ENCODE assay signal across 8 cellular contexts in the genomic region with DNA sequence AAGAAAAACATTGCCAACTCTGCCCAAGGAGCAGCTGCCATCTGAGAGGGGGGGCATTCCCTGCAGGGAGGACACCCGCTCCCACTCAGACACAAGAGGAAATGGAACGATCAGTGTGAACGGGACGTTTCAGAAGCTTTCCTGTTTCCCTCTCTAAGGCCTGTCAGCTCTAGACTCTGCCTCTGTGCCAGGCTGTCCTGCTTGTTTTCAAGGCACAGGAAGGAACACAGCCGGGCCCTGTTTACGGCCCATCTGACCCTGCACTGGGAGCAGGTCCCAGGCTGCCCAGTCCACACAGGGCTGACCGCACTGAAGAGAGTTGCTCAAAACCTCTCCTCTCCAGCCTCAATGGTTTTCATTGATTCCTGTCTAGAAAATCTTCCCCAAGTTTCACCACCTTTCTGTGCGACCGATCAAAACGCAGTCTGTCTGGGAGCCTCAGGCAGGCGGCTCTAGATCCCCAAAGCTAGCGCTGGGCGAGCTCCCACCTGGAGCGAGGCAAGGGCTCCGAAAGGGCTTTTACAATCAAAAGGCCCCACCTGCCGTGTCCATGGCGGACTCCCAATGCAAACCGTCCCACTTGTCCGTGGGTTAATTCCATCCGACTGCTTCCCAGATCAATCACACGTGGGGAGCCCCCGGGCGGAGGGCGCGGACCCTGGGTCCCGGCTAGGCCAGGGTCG. TPM values are rescaled to one million over a fixed set of nuclear protein-coding genes. Genes with fewer than 3 reads are reported as not detected.
A peak's percentile ranks its signal among the peaks of the same experiment; 100 is the strongest.
DNase-seq lines count a peak whose midpoint lies in the region; ATAC-seq and TF ChIP-seq lines count a peak whose summit lies in the region.

No MANE protein-coding gene starts in this region.

- no peaks in the 10 kb centered on the region for H3K9me3 Mint-ChIP-seq in activated CD4-positive, alpha-beta T cell treated with anti-CD3 and anti-CD28 coated beads for 36 hours (ENCODE audit: low read depth)
- H3K9me3 Mint-ChIP-seq in activated T-helper 1 cell treated with anti-CD3 and anti-CD28 coated beads, Interleukin-12 subunit alpha, Interleukin-12 subunit beta, Interleukin-2, Interleukin-4 antibody, amounts not matched to agents 30 ng/mL and 10 ng/mL and 1 ng/mL, durations not matched to agents 14 hours and 24 hours and 36 hours, result no peaks in the 10 kb centered on the region
- no peaks in the 10 kb centered on the region for H3K9me3 Mint-ChIP-seq in progenitor cell of endocrine pancreas (ENCODE audit: low read depth)

- 52 to 65% methylated on average over 27 of the region's 27 CpGs for WGBS in heart right ventricle, 2 donors

- H3K4me3 ChIP-seq in heart right ventricle, result peak overlapping the region; percentile 28 to 83 (median 71)

- H3K27me3 Mint-ChIP-seq in activated CD4-positive, alpha-beta T cell treated with anti-CD3 and anti-CD28 coated beads for 36 hours, result no peaks in the 10 kb centered on the region
- H3K27me3 Mint-ChIP-seq in activated T-helper 1 cell treated with anti-CD3 and anti-CD28 coated beads, Interleukin-12 subunit alpha, Interleukin-12 subunit beta, Interleukin-2, Interleukin-4 antibody, amounts not matched to agents 30 ng/mL and 10 ng/mL and 1 ng/mL, durations not matched to agents 14 hours and 24 hours and 36 hours (ENCODE audit: insufficient read depth), result peaks cover 4% of the 10 kb centered on the region
- H3K27me3 Mint-ChIP-seq in progenitor cell of endocrine pancreas, result peaks cover 28% of the 10 kb centered on the region

- peaks cover 0 to 5% (median 0%) of the 10 kb centered on the region in 7 donors for H3K27me3 ChIP-seq in heart right ventricle

- peaks cover 46% of the 10 kb centered on the region for H3K4me1 Mint-ChIP-seq in activated CD4-positive, alpha-beta T cell treated with anti-CD3 and anti-CD28 coated beads for 36 hours
- peaks cover 37% of the 10 kb centered on the region for H3K4me1 Mint-ChIP-seq in activated T-helper 1 cell treated with anti-CD3 and anti-CD28 coated beads, Interleukin-12 subunit alpha, Interleukin-12 subunit beta, Interleukin-2, Interleukin-4 antibody, amounts not matched to agents 30 ng/mL and 10 ng/mL and 1 ng/mL, durations not matched to agents 14 hours and 24 hours and 36 hours (ENCODE audit: low read depth)
- H3K4me1 Mint-ChIP-seq in progenitor cell of endocrine pancreas (ENCODE audit: low read depth), result peaks cover 3% of the 10 kb centered on the region

- peak overlapping the region; percentile 79 for H3K27ac Mint-ChIP-seq in activated CD4-positive, alpha-beta T cell treated with anti-CD3 and anti-CD28 coated beads for 36 hours
- peak overlapping the region; percentile 89 for H3K27ac Mint-ChIP-seq in activated T-helper 1 cell treated with anti-CD3 and anti-CD28 coated beads, Interleukin-12 subunit alpha, Interleukin-12 subunit beta, Interleukin-2, Interleukin-4 antibody, amounts not matched to agents 30 ng/mL and 10 ng/mL and 1 ng/mL, durations not matched to agents 14 hours and 24 hours and 36 hours
- peak overlapping the region; percentile 45 for H3K27ac Mint-ChIP-seq in progenitor cell of endocrine pancreas

- POLR2A ChIA-PET in activated CD4-positive, alpha-beta T cell treated with anti-CD3 and anti-CD28 coated beads for 36 hours (lab: Charles Lee), result interaction anchor here (1.1 kb wide), 1 partner anchor 20 kb away, joined by 4 read pairs; no protein-coding TSS in a partner anchor

- CTCF ChIA-PET in activated CD4-positive, alpha-beta T cell treated with anti-CD3 and anti-CD28 coated beads for 36 hours (lab: Charles Lee), result interaction anchor here (0.7 to 6.4 kb wide), 7 partner anchors 11 to 1575 kb away, joined by 3 to 59 read pairs (median 6); partner anchors contain the start of gene ZNF778

- peak overlapping the region; percentile 66 for H3K4me3 Mint-ChIP-seq in activated CD4-positive, alpha-beta T cell treated with anti-CD3 and anti-CD28 coated beads for 36 hours
- H3K4me3 Mint-ChIP-seq in activated T-helper 1 cell treated with anti-CD3 and anti-CD28 coated beads, Interleukin-12 subunit alpha, Interleukin-12 subunit beta, Interleukin-2, Interleukin-4 antibody, amounts not matched to agents 30 ng/mL and 10 ng/mL and 1 ng/mL, durations not matched to agents 14 hours and 24 hours and 36 hours, result peak overlapping the region; percentile 82
- peak overlapping the region; percentile 33 for H3K4me3 Mint-ChIP-seq in progenitor cell of endocrine pancreas (ENCODE audit: low read depth)

- no peak for TF ChIP-seq CTCF in heart right ventricle (IDR thresholded peaks at IDR 0.05)
- TF ChIP-seq CTCF in progenitor cell of endocrine pancreas (IDR thresholded peaks at IDR 0.05; ENCODE audit: unreplicated experiment), result no peak
- no peak for TF ChIP-seq CTCF in GM20000 (IDR thresholded peaks at IDR 0.05; ENCODE audit: extremely low read depth, missing control alignments)

- H3K4me1 ChIP-seq in heart right ventricle, result peaks cover 12 to 62% (median 52%) of the 10 kb centered on the region in 9 donors

- peak; percentile 39 for DNase-seq in activated CD4-positive, alpha-beta T cell treated with anti-CD3 and anti-CD28 coated beads for 36 hours
- DNase-seq in activated CD4-positive, alpha-beta T cell treated with anti-CD3 and anti-CD28 coated beads for 4 hours, result no peak
- DNase-seq in activated T-helper 1 cell treated with anti-CD3 and anti-CD28 coated beads, Interleukin-12 subunit alpha, Interleukin-12 subunit beta, Interleukin-2, Interleukin-4 antibody, amounts not matched to agents 30 ng/mL and 10 ng/mL and 1 ng/mL, durations not matched to agents 14 hours and 24 hours and 36 hours (ENCODE audit: low spot score), result no peak
- DNase-seq in heart right ventricle (peak in 1 of 2 donors; percentile 18), progenitor cell of endocrine pancreas (ENCODE audit: low spot score, unreplicated experiment) (no peak), NCI-H2227 (lab: John Stamatoyannopoulos, UW; ENCODE audit: unreplicated experiment) (no peak), GM20000 (ENCODE audit: low spot score) (no peak)

- H3K27ac ChIP-seq in heart right ventricle, result peak overlapping the region; percentile 74 to 99 (median 90)

- H3K36me3 ChIP-seq in heart right ventricle, result no peaks in the 10 kb centered on the region

- ATAC-seq in activated CD4-positive, alpha-beta T cell treated with anti-CD3 and anti-CD28 coated beads for 36 hours, result no peak
- ATAC-seq in heart right ventricle (peak in 7 of 8 donors; percentile 10 to 56 (median 28)), HG03565 (IDR thresholded peaks at IDR 0.05; ENCODE audit: unreplicated experiment) (no peak)

- no peaks in the 10 kb centered on the region for H3K9me3 ChIP-seq in heart right ventricle

- intact Hi-C loops in activated CD4-positive, alpha-beta T cell treated with anti-CD3 and anti-CD28 coated beads for 36 hours (cut with DNase I, micrococcal nuclease), result loop anchor here (2.0 to 10.0 kb wide), 9 partner anchors 19 to 829 kb away; partner anchors contain the start of genes BANP (in 1 of the 2), CDT1 (in 1 of the 2), IL17C (in 1 of the 2) and MVD (in 1 of the 2)
- intact Hi-C loops in activated T-helper 1 cell treated with anti-CD3 and anti-CD28 coated beads, Interleukin-12 subunit alpha, Interleukin-12 subunit beta, Interleukin-2, Interleukin-4 antibody, amounts not matched to agents 30 ng/mL and 10 ng/mL and 1 ng/mL, durations not matched to agents 14 hours and 24 hours and 36 hours (cut with micrococcal nuclease), result loop anchor here (1.0 to 10.0 kb wide), 6 partner anchors 27 to 709 kb away; partner anchors contain the start of genes ANKRD11, APRT, CTU2 and RNF166
- intact Hi-C loops in heart right ventricle (cut with DNase I), result loop anchor here in 7 of 10 donors (1.0 to 5.0 kb wide), 6 partner anchors 12 to 47 kb away; no protein-coding TSS in a partner anchor

- no peaks in the 10 kb centered on the region for H3K36me3 Mint-ChIP-seq in activated CD4-positive, alpha-beta T cell treated with anti-CD3 and anti-CD28 coated beads for 36 hours (ENCODE audit: low read depth)
- H3K36me3 Mint-ChIP-seq in activated T-helper 1 cell treated with anti-CD3 and anti-CD28 coated beads, Interleukin-12 subunit alpha, Interleukin-12 subunit beta, Interleukin-2, Interleukin-4 antibody, amounts not matched to agents 30 ng/mL and 10 ng/mL and 1 ng/mL, durations not matched to agents 14 hours and 24 hours and 36 hours (ENCODE audit: low read depth), result peaks cover 1% of the 10 kb centered on the region
- H3K36me3 Mint-ChIP-seq in progenitor cell of endocrine pancreas (ENCODE audit: insufficient read depth), result no peaks in the 10 kb centered on the region

RNA-seq across cellular contexts. Expression of gene PIEZO1, which starts 1.5 kb away (rescaled TPM):
- total RNA-seq in activated CD4-positive, alpha-beta T cell treated with anti-CD3 and anti-CD28 coated beads for 36 hours, result 100 to 1,000 TPM; 105 to 126 TPM
- 214 and 217 TPM in 2 replicates for total RNA-seq in activated T-helper 1 cell treated with anti-CD3 and anti-CD28 coated beads, Interleukin-12 subunit alpha, Interleukin-12 subunit beta, Interleukin-2, Interleukin-4 antibody, amounts not matched to agents 30 ng/mL and 10 ng/mL and 1 ng/mL, durations not matched to agents 14 hours and 24 hours and 36 hours
- 10 to 100 TPM; 12.3 to 38.0 (median 16.4) TPM for total RNA-seq in heart right ventricle
- 10 to 100 TPM; 51.3 to 78.2 TPM for polyA plus RNA-seq in heart right ventricle
- 37.7 and 44.7 TPM in 2 replicates for total RNA-seq in progenitor cell of endocrine pancreas

RNA-seq across cellular contexts. Expression of gene CDT1, which starts 20.1 kb away (rescaled TPM):
- total RNA-seq in activated CD4-positive, alpha-beta T cell treated with anti-CD3 and anti-CD28 coated beads for 36 hours, result 100 to 1,000 TPM; 136 to 182 TPM
- 95.4 and 97.3 TPM in 2 replicates for total RNA-seq in activated T-helper 1 cell treated with anti-CD3 and anti-CD28 coated beads, Interleukin-12 subunit alpha, Interleukin-12 subunit beta, Interleukin-2, Interleukin-4 antibody, amounts not matched to agents 30 ng/mL and 10 ng/mL and 1 ng/mL, durations not matched to agents 14 hours and 24 hours and 36 hours
- 1 to 10 TPM in 4 of 10 donors, under 1 TPM in 6; 0.21 to 2.6 (median 0.58) TPM for total RNA-seq in heart right ventricle
- polyA plus RNA-seq in heart right ventricle, result under 1 TPM; 0.15 to 0.22 TPM
- total RNA-seq in progenitor cell of endocrine pancreas, result 22.8 and 25.3 TPM in 2 replicates

RNA-seq across cellular contexts. Expression of gene APRT, which starts 28.2 kb away (rescaled TPM):
- 100 to 1,000 TPM; 105 to 179 TPM for total RNA-seq in activated CD4-positive, alpha-beta T cell treated with anti-CD3 and anti-CD28 coated beads for 36 hours
- total RNA-seq in activated T-helper 1 cell treated with anti-CD3 and anti-CD28 coated beads, Interleukin-12 subunit alpha, Interleukin-12 subunit beta, Interleukin-2, Interleukin-4 antibody, amounts not matched to agents 30 ng/mL and 10 ng/mL and 1 ng/mL, durations not matched to agents 14 hours and 24 hours and 36 hours, result 301 and 303 TPM in 2 replicates
- total RNA-seq in heart right ventricle (10 to 100 TPM; 20.8 to 58.0 (median 35.4) TPM), progenitor cell of endocrine pancreas (100 and 115 TPM in 2 replicates)
- 100 to 1,000 TPM in 1 of 2 donors, 10 to 100 TPM in 1; 68.4 to 166 TPM for polyA plus RNA-seq in heart right ventricle

Comparison
In these comparisons a context has a peak if more than half of its experiments do, and no peak if none do; other contexts are left out.
1. ATAC-seq: peak in heart right ventricle (7 of 8); none in activated CD4-positive, alpha-beta T cell treated with anti-CD3 and anti-CD28 coated beads for 36 hours (single experiment) and HG03565 (single experiment).
2. Peak in every context shown above with its lines, with median percentiles within 50 percentile points of each other: H3K27ac Mint-ChIP-seq and H3K4me3 Mint-ChIP-seq.